In the genomic region with DNA sequence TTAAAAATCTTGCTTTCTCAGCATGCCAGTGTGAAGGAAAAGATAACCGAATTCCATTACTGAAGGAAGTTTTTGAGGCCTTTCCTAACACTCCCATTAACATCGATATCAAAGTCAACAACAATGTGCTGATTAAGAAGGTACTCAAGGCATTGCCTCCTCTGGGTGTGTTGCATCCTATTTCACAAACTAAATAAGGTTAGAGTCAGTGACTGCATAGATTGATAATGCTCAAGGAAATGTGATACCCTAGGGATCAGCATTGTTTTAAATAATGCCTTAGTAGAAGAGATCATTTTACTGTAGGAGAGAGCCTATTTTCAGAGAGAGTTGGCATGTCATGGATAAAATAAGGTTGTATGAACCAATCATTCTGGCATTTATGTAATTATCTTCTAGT, we compare ENCODE assay signal across 18 cellular contexts. TPM values are rescaled to one million over a fixed set of nuclear protein-coding genes. Genes with fewer than 3 reads are reported as not detected.
DNase-seq lines count a peak whose midpoint lies in the region; ATAC-seq and TF ChIP-seq lines count a peak whose summit lies in the region.
"Had no signal": no experiment of that assay in that cellular context is flagged by ENCODE, and none has a peak within 500 bp of the region (broad histone marks: within the 10 kb centered on the region; RNA-seq: fewer than 3 reads in every experiment).

No MANE protein-coding gene starts in this region.

- H3K79me2 ChIP-seq in mesendoderm (ENCODE audit: control insufficient read depth, insufficient read depth, low read length): no peaks in the 10 kb centered on the region

- H3K4me1 ChIP-seq in RWPE2 (ENCODE audit: insufficient read depth, poor library complexity, severe bottlenecking) (no peaks in the 10 kb centered on the region), mesendoderm (ENCODE audit: control insufficient read depth, low read depth, low read length) (no peaks in the 10 kb centered on the region)

- no peak overlapping the region for H2BK5ac ChIP-seq in mesendoderm (ENCODE audit: low read length)

- no peaks in the 10 kb centered on the region for H3K4me1 Mint-ChIP-seq in glutamatergic neuron (ENCODE audit: low read depth, unreplicated experiment)

- no peak overlapping the region for H3K4me2 ChIP-seq in mesendoderm (ENCODE audit: low read length)

- no peaks in the 10 kb centered on the region for H3K36me3 ChIP-seq in RWPE2 (ENCODE audit: low read depth)
- H3K36me3 ChIP-seq in mesendoderm (ENCODE audit: control insufficient read depth, insufficient read depth, low read length): no peaks in the 10 kb centered on the region

- WGBS in mesendoderm (ENCODE audit: extremely low coverage, insufficient coverage, low lambda C conversion rate): no CpG with 5 or more reads among the region's 2 CpGs

- H3K27ac ChIP-seq in RWPE2 (ENCODE audit: poor library complexity, severe bottlenecking) (no peak overlapping the region), mesendoderm (ENCODE audit: low read depth, low read length) (no peak overlapping the region)
- H3K27ac ChIP-seq: 22Rv1 had no signal

- no peaks in the 10 kb centered on the region for H3K9me3 Mint-ChIP-seq in glutamatergic neuron (ENCODE audit: unreplicated experiment)
- H3K9me3 Mint-ChIP-seq: CD14-positive monocyte had no signal

- H4K5ac ChIP-seq in mesendoderm (ENCODE audit: low read length): no peak overlapping the region

- H3K27me3 ChIP-seq in RWPE2 (ENCODE audit: insufficient read depth, poor library complexity, severe bottlenecking): no peaks in the 10 kb centered on the region
- H3K27me3 ChIP-seq in mesendoderm (ENCODE audit: insufficient read depth, low read length, poor library complexity): no peaks in the 10 kb centered on the region

- no peak overlapping the region for H2BK120ac ChIP-seq in mesendoderm (ENCODE audit: low read depth, low read length)

- no peak overlapping the region for H3K9ac ChIP-seq in mesendoderm (ENCODE audit: low read length)

- H3K4me3 ChIP-seq in RWPE2 (ENCODE audit: severe bottlenecking): no peak overlapping the region
- H3K4me3 ChIP-seq in mesendoderm (ENCODE audit: low read length): no peak overlapping the region

- H2AK5ac ChIP-seq in mesendoderm (ENCODE audit: low read length): no peak overlapping the region

- DNase-seq in NCI-H2029 (lab: John Stamatoyannopoulos, UW) (peak; percentile 0), NCI-H2029 treated with DMSO at 0.1 percent for 48 hours (lab: John Stamatoyannopoulos, UW) (no peak), NCI-H2171 (lab: John Stamatoyannopoulos, UW) (peak; percentile 36), RWPE2 (ENCODE audit: low spot score) (no peak), mesendoderm (peak; percentile 77), glutamatergic neuron (no peak)
- no peak for DNase-seq in activated naive CD4-positive, alpha-beta T cell (lab: John Stamatoyannopoulos, UW)
- DNase-seq: DMS79 treated with DMSO at 0.1 percent for 48 hours, H7, NCI-H1417 treated with DMSO at 0.1 percent for 48 hours, NCI-H187 treated with DMSO at 0.1 percent for 48 hours, NCI-H446, NCI-H774 had no signal

- H3K4ac ChIP-seq in mesendoderm (ENCODE audit: low read depth, low read length): no peak overlapping the region

- H3K36me3 Mint-ChIP-seq in glutamatergic neuron (ENCODE audit: unreplicated experiment): no peaks in the 10 kb centered on the region
- H3K36me3 Mint-ChIP-seq: CD14-positive monocyte had no signal

- no peaks in the 10 kb centered on the region for H3K79me1 ChIP-seq in mesendoderm (ENCODE audit: low read length)

- no peak overlapping the region for H3K23ac ChIP-seq in mesendoderm (ENCODE audit: low read length)

- H2BK15ac ChIP-seq in mesendoderm (replicated peaks; ENCODE audit: low read depth): no peak overlapping the region

- H3K18ac ChIP-seq in mesendoderm (ENCODE audit: low read length): no peak overlapping the region

- H3K27ac Mint-ChIP-seq in glutamatergic neuron (ENCODE audit: unreplicated experiment): no peak overlapping the region
- H3K27ac Mint-ChIP-seq: CD14-positive monocyte had no signal

- H3K56ac ChIP-seq in mesendoderm (ENCODE audit: low read length): no peak overlapping the region

- TF ChIP-seq CTCF in RWPE2 (IDR thresholded peaks at IDR 0.05; ENCODE audit: poor library complexity, severe bottlenecking) (no peak), glutamatergic neuron (IDR thresholded peaks at IDR 0.05; ENCODE audit: partially characterized antibody, unreplicated experiment) (no peak)

- no peak overlapping the region for H3K4me3 Mint-ChIP-seq in glutamatergic neuron (ENCODE audit: unreplicated experiment)
- H3K4me3 Mint-ChIP-seq: CD14-positive monocyte had no signal

- no peak overlapping the region for H4K8ac ChIP-seq in mesendoderm (ENCODE audit: low read depth, low read length)

- ATAC-seq in RWPE2 (ENCODE audit: low read depth): peak; percentile 29; the same call in 1 of the 3 replicates
- ATAC-seq in GM21576 (IDR thresholded peaks at IDR 0.05; ENCODE audit: unreplicated experiment): no peak
- ATAC-seq: Panc1 had no signal

- no peaks in the 10 kb centered on the region for H3K9me3 ChIP-seq in RWPE2 (ENCODE audit: severe bottlenecking)

- no peaks in the 10 kb centered on the region for H3K27me3 Mint-ChIP-seq in glutamatergic neuron (ENCODE audit: unreplicated experiment)

RNA-seq across cellular contexts. Expression of a gene that starts 36.8 kb away (rescaled TPM):
- polyA plus RNA-seq in mesendoderm (2013, experiment 1 of 2): 1.3 TPM
- polyA plus RNA-seq in mesendoderm (2013, experiment 2 of 2): 1.4 TPM
- 34.3 TPM for total RNA-seq in glutamatergic neuron (ENCODE audit: unreplicated experiment)
- total RNA-seq: HT-29 had no signal

RNA-seq across cellular contexts. Expression of a gene that starts 47.3 kb away (rescaled TPM):
- polyA plus RNA-seq in mesendoderm (2013, experiment 1 of 2): 14.9 TPM
- 14.4 TPM for polyA plus RNA-seq in mesendoderm (2013, experiment 2 of 2)
- total RNA-seq in glutamatergic neuron (ENCODE audit: unreplicated experiment): 19.4 TPM

Comparison
In these comparisons a context has a peak if more than half of its experiments do, and no peak if none do; other contexts are left out.
1. DNase-seq: peak in NCI-H2029 (single experiment), NCI-H2171 (single experiment) and mesendoderm (single experiment); none in NCI-H2029 treated with DMSO at 0.1 percent for 48 hours (single experiment), RWPE2 (single experiment), glutamatergic neuron (single experiment) and activated naive CD4-positive, alpha-beta T cell (0 of 4).